In the genomic region with DNA sequence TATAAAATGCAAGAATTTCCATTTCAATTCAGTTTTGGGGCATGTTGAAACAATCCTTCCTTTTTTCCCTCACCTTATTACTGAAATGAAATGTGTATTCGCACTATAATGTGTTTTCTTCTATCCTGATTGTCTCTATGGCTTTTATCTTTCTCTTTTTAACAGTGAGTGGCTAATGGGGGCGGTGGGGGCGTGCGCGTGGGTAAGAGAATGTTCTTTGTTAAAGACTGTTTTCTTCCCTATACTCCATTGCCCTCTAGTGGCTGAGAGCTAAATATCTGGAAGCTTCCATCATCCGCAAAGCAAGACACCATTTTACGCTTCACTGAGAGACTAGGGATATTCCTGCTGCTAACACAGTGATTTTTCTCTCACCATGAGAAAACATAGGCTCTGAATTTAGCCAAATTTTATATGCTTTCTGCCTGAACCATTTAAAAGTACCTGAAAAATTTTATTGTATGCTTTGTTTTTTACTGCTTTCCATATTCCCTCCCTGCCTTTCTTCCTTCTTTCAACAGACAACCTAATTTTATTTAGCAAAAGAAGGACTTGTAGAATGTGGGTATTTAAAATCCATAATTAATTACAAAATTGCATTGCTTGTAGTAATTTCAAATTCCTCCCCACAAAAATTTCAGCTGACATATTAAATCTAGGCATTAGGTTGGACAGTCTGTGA, we compare ENCODE assay signal across 8 cellular contexts.
A peak's percentile ranks its signal among the peaks of the same experiment; 100 is the strongest.
DNase-seq lines count a peak whose midpoint lies in the region; ATAC-seq, FAIRE-seq and TF ChIP-seq lines count a peak whose summit lies in the region.

No MANE protein-coding gene starts in this region.

- no peaks in the 10 kb centered on the region for H3K36me3 ChIP-seq in left lung

- H3K4me1 ChIP-seq in left lung, result peaks cover 0 to 3% of the 10 kb centered on the region in 2 donors

- TF ChIP-seq CTCF in GM12874 (IDR thresholded peaks at IDR 0.05; ENCODE audit: insufficient read depth, low read depth, low read length) (peak; percentile 71), coronary artery (IDR thresholded peaks at IDR 0.05) (peak; percentile 75), left lung (IDR thresholded peaks at IDR 0.05) (peak; percentile 68 to 78)

- no peaks in the 10 kb centered on the region for H3K9me3 ChIP-seq in left lung

- peak; percentile 78 for FAIRE-seq in A204.1 (lab: Jason Lieb, UNC)

- H3K4me3 ChIP-seq in coronary artery (peak overlapping the region; percentile 48), left lung (no peak overlapping the region)

- peaks cover 0 to 6% of the 10 kb centered on the region in 2 donors for H3K27me3 ChIP-seq in left lung

- no peak overlapping the region for H3K27ac ChIP-seq in coronary artery
- no peak overlapping the region for H3K27ac ChIP-seq in left lung

- DNase-seq in NCI-H1092 (lab: John Stamatoyannopoulos, UW) (peak; percentile 2), SKM-1 treated with dmso at 0.1 percent for 144 hours (lab: John Stamatoyannopoulos, UW; ENCODE audit: unreplicated experiment) (peak; percentile 55), coronary artery (ENCODE audit: low spot score) (peak; percentile 74), left lung (no peak)
- DNase-seq in stimulated activated naive CD4-positive, alpha-beta T cell treated with Interleukin-2 at 50 U/mL for 16 hours (lab: John Stamatoyannopoulos, UW), result peak; percentile 1

- ATAC-seq in HG02642 (IDR thresholded peaks at IDR 0.05; ENCODE audit: poor library complexity, unreplicated experiment), result peak; percentile 92
- peak; percentile 90 for ATAC-seq in left lung

- intact Hi-C loops in left lung (cut with DNase I), result loop anchor here in 1 of 2 donors (10.0 kb wide), 1 partner anchor 764 kb away; no protein-coding TSS in a partner anchor

Comparison
In these comparisons a context has a peak if more than half of its experiments do, and no peak if none do; other contexts are left out.
1. DNase-seq: peak in NCI-H1092 (single experiment), SKM-1 treated with dmso at 0.1 percent for 144 hours (single experiment), coronary artery (single experiment) and stimulated activated naive CD4-positive, alpha-beta T cell treated with Interleukin-2 at 50 U/mL for 16 hours (single experiment); none in left lung (0 of 2).
2. Peak in every context shown above with its lines, with median percentiles within 50 percentile points of each other: CTCF ChIP-seq.